In the genomic region with DNA sequence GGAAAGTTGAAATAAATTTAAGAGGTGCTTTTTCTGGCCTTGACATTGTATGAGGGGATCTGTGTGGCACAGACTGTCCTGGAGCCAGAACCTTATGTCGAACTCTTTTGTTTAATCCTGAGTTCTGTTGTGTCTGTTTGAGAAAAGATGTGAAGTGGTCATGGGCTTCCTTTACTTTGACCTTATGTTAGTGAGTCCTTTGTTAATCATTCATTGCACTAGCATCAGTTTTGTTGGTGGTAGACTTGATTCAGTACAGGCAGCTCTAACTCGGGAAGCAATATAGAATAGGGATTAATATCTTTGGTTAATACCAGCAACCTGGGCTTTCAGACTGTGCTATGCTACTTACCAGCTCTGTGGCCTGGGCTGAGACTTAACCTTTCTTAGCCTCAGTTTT, we compare ENCODE assay signal across 20 cellular contexts.
"Had no signal": no experiment of that assay in that cellular context is flagged by ENCODE, and none has a peak within 500 bp of the region (broad histone marks: within the 10 kb centered on the region; RNA-seq: fewer than 3 reads in every experiment).

No MANE protein-coding gene starts in this region.

- H3K27ac Mint-ChIP-seq: naive thymus-derived CD8-positive, alpha-beta T cell; stimulated activated effector memory CD8-positive, alpha-beta T cell treated with anti-CD3 and anti-CD28 coated beads, Interleukin-12 subunit alpha, Interleukin-12 subunit beta, amount 100 ng/mL, for 72 hours; stimulated activated naive CD8-positive, alpha-beta T cell treated with anti-CD3 and anti-CD28 coated beads, Interleukin-15, Interleukin-2, amounts not matched to agents 100 ng/mL and 50 ng/mL, for 24 hours had no signal

- H3K27me3 Mint-ChIP-seq: stimulated activated naive CD8-positive, alpha-beta T cell treated with anti-CD3 and anti-CD28 coated beads, Interleukin-15, Interleukin-2, amounts not matched to agents 100 ng/mL and 50 ng/mL, for 24 hours had no signal

- H3K4me3 Mint-ChIP-seq: naive thymus-derived CD8-positive, alpha-beta T cell; neural crest cell; stimulated activated effector memory CD8-positive, alpha-beta T cell treated with anti-CD3 and anti-CD28 coated beads, Interleukin-12 subunit alpha, Interleukin-12 subunit beta, amount 100 ng/mL, for 72 hours; stimulated activated naive CD8-positive, alpha-beta T cell treated with anti-CD3 and anti-CD28 coated beads, Interleukin-15, Interleukin-2, amounts not matched to agents 100 ng/mL and 50 ng/mL, for 24 hours had no signal

- H3K4me1 Mint-ChIP-seq: stimulated activated effector memory CD8-positive, alpha-beta T cell treated with anti-CD3 and anti-CD28 coated beads, Interleukin-12 subunit alpha, Interleukin-12 subunit beta, amount 100 ng/mL, for 72 hours had no signal

- H3K36me3 Mint-ChIP-seq: naive thymus-derived CD8-positive, alpha-beta T cell; stimulated activated effector memory CD8-positive, alpha-beta T cell treated with anti-CD3 and anti-CD28 coated beads, Interleukin-12 subunit alpha, Interleukin-12 subunit beta, amount 100 ng/mL, for 72 hours had no signal

- DNase-seq: cortex of kidney; dorsolateral prefrontal cortex; effector CD8-positive, alpha-beta T cell; glutamatergic neuron; islet precursor cell; left ventricle myocardium inferior; lower lobe of right lung; ovary; right lobe of liver; stimulated activated CD4-positive, alpha-beta T cell treated with anti-CD3 and anti-CD28 coated beads, Interleukin-4, amount 100 ng/mL, for 1 hour; stimulated activated CD8-positive, alpha-beta memory T cell treated with anti-CD3 and anti-CD28 coated beads, Interleukin-4, amount 100 ng/mL, for 48 hours; upper lobe of left lung; uterus had no signal

- H3K36me3 ChIP-seq: gastrocnemius medialis, left ventricle myocardium inferior, lower lobe of right lung, ovary, right lobe of liver, tibial artery, upper lobe of left lung, uterus had no signal

- H3K9me3 ChIP-seq: gastrocnemius medialis, left ventricle myocardium inferior, lower lobe of right lung, ovary, right lobe of liver, tibial artery, upper lobe of left lung, uterus had no signal

- H3K27ac ChIP-seq: dorsolateral prefrontal cortex, gastrocnemius medialis, left ventricle myocardium inferior, lower lobe of right lung, ovary, right lobe of liver, tibial artery, upper lobe of left lung, uterus had no signal

- H3K9me3 Mint-ChIP-seq: neural crest cell; stimulated activated naive CD8-positive, alpha-beta T cell treated with anti-CD3 and anti-CD28 coated beads, Interleukin-15, Interleukin-2, amounts not matched to agents 100 ng/mL and 50 ng/mL, for 24 hours had no signal

- ATAC-seq: esophagus mucosa; gastrocnemius medialis; naive thymus-derived CD8-positive, alpha-beta T cell; stimulated activated effector memory CD8-positive, alpha-beta T cell treated with anti-CD3 and anti-CD28 coated beads, Interleukin-12 subunit alpha, Interleukin-12 subunit beta, amount 100 ng/mL, for 72 hours had no signal

- H3K4me1 ChIP-seq: gastrocnemius medialis, left ventricle myocardium inferior, lower lobe of right lung, right lobe of liver, tibial artery, upper lobe of left lung, uterus had no signal

- H3K27me3 ChIP-seq: dorsolateral prefrontal cortex, gastrocnemius medialis, ovary, right lobe of liver, tibial artery, upper lobe of left lung, uterus had no signal

- H3K4me3 ChIP-seq: dorsolateral prefrontal cortex, gastrocnemius medialis, left ventricle myocardium inferior, lower lobe of right lung, ovary, right lobe of liver, tibial artery, upper lobe of left lung, uterus had no signal
